In the genomic region with DNA sequence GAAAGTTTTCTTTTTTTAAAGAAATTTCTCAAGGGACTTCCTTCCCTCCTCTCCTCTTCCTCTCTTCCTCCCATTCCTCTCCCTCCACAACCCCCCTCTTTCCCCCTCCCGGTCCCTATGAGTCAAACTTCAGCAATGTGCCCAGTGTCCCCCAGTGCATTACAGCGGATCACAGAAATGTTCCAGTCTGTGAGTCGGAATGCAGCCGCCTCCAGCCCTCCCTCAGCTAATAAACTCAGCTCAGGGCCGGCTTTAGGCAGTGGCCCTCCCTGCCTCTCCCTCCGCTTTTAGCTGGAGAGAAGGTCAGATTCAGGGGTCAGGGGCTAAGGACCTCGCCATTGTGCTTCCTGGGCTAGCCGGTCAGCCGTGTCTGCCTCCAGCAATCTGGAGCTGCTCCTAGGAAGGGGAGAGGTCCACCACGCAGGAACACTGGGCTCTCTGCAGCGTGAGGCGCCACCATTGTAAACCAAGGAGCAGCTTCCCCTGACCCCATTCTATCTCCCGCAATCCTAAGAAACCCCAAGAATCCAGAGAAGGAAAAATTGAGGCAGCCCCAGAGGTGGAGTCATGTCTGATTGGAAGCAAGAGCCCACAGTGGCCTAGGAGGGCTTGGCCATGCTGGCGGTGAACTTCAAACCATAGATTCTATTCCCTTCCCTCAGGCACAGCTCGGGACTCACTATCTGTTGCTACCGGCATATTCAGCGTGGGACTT, we compare ENCODE assay signal across 8 cellular contexts. TPM values are rescaled to one million over a fixed set of nuclear protein-coding genes. Genes with fewer than 3 reads are reported as not detected.
DNase-seq lines count a peak whose midpoint lies in the region; ATAC-seq, FAIRE-seq and TF ChIP-seq lines count a peak whose summit lies in the region.

No MANE protein-coding gene starts in this region.

- POLR2A ChIA-PET in A549 (lab: Yijun Ruan, JAX) (interaction anchor here (0.5 to 3.5 kb wide), 8 partner anchors 8 to 362 kb away, joined by 3 to 28 read pairs (median 6); partner anchors contain the start of gene VDR), HCT116 (lab: Charles Lee) (interaction anchor here (1.2 to 1.8 kb wide), 3 partner anchors 8 to 15 kb away, joined by 9 to 16 read pairs (median 10); no protein-coding TSS in a partner anchor)
- POLR2A ChIA-PET in naive thymus-derived CD8-positive, alpha-beta T cell (lab: Charles Lee) = interaction anchor here (0.7 to 22.6 kb wide), 8 partner anchors 10 to 115 kb away, joined by 3 to 514 read pairs (median 6); partner anchors contain the start of gene RPAP3

- H3K4me1 Mint-ChIP-seq in naive thymus-derived CD8-positive, alpha-beta T cell = peaks cover 60 to 90% (median 82%) of the 10 kb centered on the region in 4 donors

- no peaks in the 10 kb centered on the region for H3K27me3 Mint-ChIP-seq in naive thymus-derived CD8-positive, alpha-beta T cell

- FAIRE-seq in A549 (lab: Jason Lieb, UNC) = no peak

- no peak for TF ChIP-seq EP300 in A549 (IDR thresholded peaks at IDR 0.05)

- RAD21 ChIA-PET in HCT116 (lab: Charles Lee; ENCODE audit: low non-redundant PET in 1 of 2, low total read pairs in 2 of 2, uncharacterized antibody in 2 of 2, unreplicated experiment in 2 of 2) = interaction anchor here (0.7 to 1.3 kb wide), 5 partner anchors 8 to 80 kb away, joined by 3 to 6 read pairs (median 4); no protein-coding TSS in a partner anchor

- CTCF ChIA-PET in A549 (lab: Yijun Ruan, JAX) = interaction anchor here (0.7 to 59.0 kb wide), 13 partner anchors 13 to 132 kb away, joined by 3 to 1532 read pairs (median 5); partner anchors contain the start of gene SLC48A1
- CTCF ChIA-PET in HCT116 (lab: Charles Lee) = interaction anchor here (1.2 kb wide), 2 partner anchors 8 to 17 kb away, joined by 4 to 5 read pairs; no protein-coding TSS in a partner anchor

- WGBS in A549 (ENCODE audit: missing lambda C conversion rate) = 24% methylated on average over 15 of the region's 17 CpGs

- peak overlapping the region; percentile 83 to 99 (median 96) for H3K27ac Mint-ChIP-seq in naive thymus-derived CD8-positive, alpha-beta T cell

- TF ChIP-seq CTCF in A549 (IDR thresholded peaks at IDR 0.05) (no peak), HCT116 (IDR thresholded peaks at IDR 0.05 in 2 of 3, conservative IDR thresholded peaks at IDR 0.05 in 1 of 3; ENCODE audit: borderline replicate concordance in 1 of 3, insufficient read depth in 1 of 3, low read depth in 2 of 3, low read length in 2 of 3) (no peak), VCaP (conservative IDR thresholded peaks at IDR 0.05) (no peak), fibroblast of lung (conservative IDR thresholded peaks at IDR 0.05 in 1 of 2, IDR thresholded peaks at IDR 0.05 in 1 of 2; ENCODE audit: low read depth in 1 of 2, low read length in 2 of 2) (no peak)

- intact Hi-C loops in HCT116 (cut with micrococcal nuclease) = no loop called here

- H3K4me2 ChIP-seq in A549 (peak overlapping the region; percentile 95), HCT116 (ENCODE audit: low read length) (peak overlapping the region; percentile 100), fibroblast of lung (ENCODE audit: extremely low read depth, insufficient read depth, low read length) (peak overlapping the region; percentile 100)

- H3K4me3 Mint-ChIP-seq in naive thymus-derived CD8-positive, alpha-beta T cell = peak overlapping the region; percentile 80 to 96 (median 90)

- TF ChIP-seq POLR2A in A549 (IDR thresholded peaks at IDR 0.05; ENCODE audit: low read length) (peak; percentile 70), HCT116 (IDR thresholded peaks at IDR 0.05; ENCODE audit: borderline replicate concordance, extremely low read depth, insufficient read depth, insufficient read length) (no peak)

- no peaks in the 10 kb centered on the region for H3K9me3 ChIP-seq in A549
- no peaks in the 10 kb centered on the region for H3K9me3 ChIP-seq in HCT116 (ENCODE audit: control insufficient read depth in 1 of 2, insufficient read depth in 1 of 2, low read depth in 1 of 2, low read length in 2 of 2)
- no peaks in the 10 kb centered on the region for H3K9me3 ChIP-seq in fibroblast of lung (ENCODE audit: control insufficient read depth, insufficient read depth, low read depth, low read length)

- no peaks in the 10 kb centered on the region for H3K9me2 ChIP-seq in HCT116 (ENCODE audit: insufficient read depth)

- peak in 1 of 2 experiments; percentile 10; a peak in 1 of 5 replicates for TF ChIP-seq RAD21 in A549 (conservative IDR thresholded peaks at IDR 0.05 in 1 of 2, IDR thresholded peaks at IDR 0.05 in 1 of 2)
- TF ChIP-seq RAD21 in HCT116 (IDR thresholded peaks at IDR 0.05; ENCODE audit: low read depth) = no peak

- peaks cover 69% of the 10 kb centered on the region for H3K4me1 ChIP-seq in A549
- H3K4me1 ChIP-seq in HCT116 (ENCODE audit: control insufficient read depth in 1 of 2, insufficient read depth in 2 of 2, low read length in 2 of 2) = peaks cover 44 to 71% of the 10 kb centered on the region in 2 experiments
- H3K4me1 ChIP-seq in fibroblast of lung (ENCODE audit: control insufficient read depth, extremely low read depth, insufficient read depth, low read length) = peaks cover 34% of the 10 kb centered on the region

- ATAC-seq in A549 = peak; percentile 64 to 81
- ATAC-seq in HCT116 = peak; percentile 67
- no peak for ATAC-seq in naive thymus-derived CD8-positive, alpha-beta T cell
- no peak for ATAC-seq in GM18498 (IDR thresholded peaks at IDR 0.05; ENCODE audit: unreplicated experiment)
- no peak for ATAC-seq in GM19452 (IDR thresholded peaks at IDR 0.05; ENCODE audit: unreplicated experiment)

- peaks cover 0 to 6% (median 1%) of the 10 kb centered on the region in 3 donors for H3K36me3 Mint-ChIP-seq in naive thymus-derived CD8-positive, alpha-beta T cell

- H4K20me1 ChIP-seq in HCT116 (ENCODE audit: insufficient read depth) (no peaks in the 10 kb centered on the region), fibroblast of lung (ENCODE audit: control insufficient read depth, extremely low read depth, insufficient read depth, low read length) (no peaks in the 10 kb centered on the region)

- H3K79me2 ChIP-seq in HCT116 (ENCODE audit: insufficient read depth, low read length) = peaks cover 40% of the 10 kb centered on the region
- peaks cover 42% of the 10 kb centered on the region for H3K79me2 ChIP-seq in fibroblast of lung (ENCODE audit: control insufficient read depth, insufficient read depth, low read length)

- H3K9ac ChIP-seq in HCT116 (ENCODE audit: low read length) (peak overlapping the region; percentile 97), fibroblast of lung (ENCODE audit: insufficient read depth, low read length) (peak overlapping the region; percentile 87)

- DNase-seq in A549 (ENCODE audit: low read depth in 1 of 2, low spot score in 1 of 2) (peak; percentile 91 to 98), HCT116 (ENCODE audit: low read depth, low spot score) (peak; percentile 62), fibroblast of lung (ENCODE audit: low read depth in 2 of 2) (peak; percentile 95 to 97), NCI-H774 (lab: John Stamatoyannopoulos, UW) (no peak)
- DNase-seq in naive thymus-derived CD8-positive, alpha-beta T cell = no peak

- H3K27me3 ChIP-seq in HCT116 (ENCODE audit: insufficient read depth, low read length) (no peaks in the 10 kb centered on the region), fibroblast of lung (ENCODE audit: control insufficient read depth, insufficient read depth, low read length) (no peaks in the 10 kb centered on the region)

- H3K27ac ChIP-seq in A549 (peak overlapping the region; percentile 96 to 100), HCT116 (ENCODE audit: low read depth, low read length) (peak overlapping the region; percentile 98), VCaP (peak overlapping the region; percentile 94), fibroblast of lung (ENCODE audit: insufficient read depth, low read length) (peak overlapping the region; percentile 88)

- H3K9me3 Mint-ChIP-seq in naive thymus-derived CD8-positive, alpha-beta T cell = no peaks in the 10 kb centered on the region

- H2AFZ ChIP-seq in HCT116 (ENCODE audit: low read depth, low read length, poor library complexity, severe bottlenecking) = no peak overlapping the region
- peak overlapping the region; percentile 29 for H2AFZ ChIP-seq in fibroblast of lung (ENCODE audit: low read length)

- H3K36me3 ChIP-seq in HCT116 (ENCODE audit: control insufficient read depth in 1 of 2, insufficient read depth in 2 of 2, low read length in 2 of 2) (no peaks in the 10 kb centered on the region), fibroblast of lung (ENCODE audit: control insufficient read depth, insufficient read depth, low read length) (peaks cover 3% of the 10 kb centered on the region)

- H3K4me3 ChIP-seq in A549 (peak overlapping the region; percentile 89), HCT116 (replicated peaks in 1 of 2; ENCODE audit: low read depth in 1 of 2, low read length in 2 of 2) (peak overlapping the region; percentile 70 to 86), fibroblast of lung (replicated peaks in 1 of 4; ENCODE audit: control extremely low read depth in 1 of 4, insufficient read depth in 1 of 4, low read depth in 3 of 4, low read length in 4 of 4) (peak overlapping the region; percentile 87 to 91 (median 90))

- BruUV-seq in HCT116 (replicated peaks; lab: Mats Ljungman, UMichigan) = TSS peak; percentile 93

RNA-seq across cellular contexts. Expression of gene HDAC7, which starts 1.1 kb away (rescaled TPM):
- 17.2 and 20.8 TPM in 2 replicates for polyA plus RNA-seq in A549 (2011; rRNA removed)
- polyA plus RNA-seq in A549 (2012; cell fraction: cytosol; rRNA removed) = 42.9 and 56.8 TPM in 2 replicates
- polyA plus RNA-seq in A549 (2012; cell fraction: nucleus; rRNA removed) = 170 and 171 TPM in 2 replicates
- polyA plus RNA-seq in A549 (2017; fragmentation: RNase III; extraction: RNeasy Plus Mini Kit Qiagen cat#74134 plus additional on column Dnase treatment) = 34.1 to 38.9 TPM (median 36.0 TPM) in 3 replicates
- 20.2 and 26.1 TPM in 2 replicates for polyA minus RNA-seq in A549 (2011; rRNA and poly(A)+ RNA removed)
- total RNA-seq in HCT116 (2021; ENCODE audit: unreplicated experiment) = 38.1 TPM
- polyA plus RNA-seq in HCT116 (2012) = 23.3 and 24.6 TPM in 2 replicates
- 23.6 and 28.1 TPM in 2 replicates for total RNA-seq in fibroblast of lung
- polyA plus RNA-seq in fibroblast of lung = 31.6 and 35.4 TPM in 2 replicates
- 47.2 and 50.5 TPM in 2 replicates for polyA plus RNA-seq in fibroblast of lung (2012)
- 94.8 and 140 TPM in 2 replicates for polyA minus RNA-seq in fibroblast of lung (ENCODE audit: low replicate concordance)
- 100 to 1,000 TPM; 160 to 165 TPM for total RNA-seq in naive thymus-derived CD8-positive, alpha-beta T cell
- 10 to 100 TPM; 10.2 to 30.5 (median 14.3) TPM for polyA plus RNA-seq in naive thymus-derived CD8-positive, alpha-beta T cell

RNA-seq across cellular contexts. Expression of gene SLC48A1, which starts 47.8 kb away (rescaled TPM):
- polyA plus RNA-seq in A549 (2011; rRNA removed) (25.1 and 27.3 TPM in 2 replicates), A549 (2017; fragmentation: RNase III; extraction: RNeasy Plus Mini Kit Qiagen cat#74134 plus additional on column Dnase treatment) (32.6 to 35.2 TPM (median 33.3 TPM) in 3 replicates), fibroblast of lung (8.9 and 9.0 TPM in 2 replicates)
- polyA plus RNA-seq in A549 (2012; cell fraction: cytosol; rRNA removed) = 27.5 and 39.0 TPM in 2 replicates
- 43.0 and 43.8 TPM in 2 replicates for polyA plus RNA-seq in A549 (2012; cell fraction: nucleus; rRNA removed)
- 37.7 and 42.9 TPM in 2 replicates for polyA minus RNA-seq in A549 (2011; rRNA and poly(A)+ RNA removed)
- total RNA-seq in HCT116 (2021; ENCODE audit: unreplicated experiment) (20.0 TPM), fibroblast of lung (12.8 and 18.7 TPM in 2 replicates)
- 12.2 and 15.7 TPM in 2 replicates for polyA plus RNA-seq in HCT116 (2012)
- 12.1 and 13.2 TPM in 2 replicates for polyA plus RNA-seq in fibroblast of lung (2012)
- 20.9 and 22.7 TPM in 2 replicates for polyA minus RNA-seq in fibroblast of lung (ENCODE audit: low replicate concordance)
- 10 to 100 TPM; 11.5 to 12.8 TPM for total RNA-seq in naive thymus-derived CD8-positive, alpha-beta T cell
- 10 to 100 TPM in 1 of 3 donors, 1 to 10 TPM in 2; 9.4 to 11.6 (median 9.7) TPM for polyA plus RNA-seq in naive thymus-derived CD8-positive, alpha-beta T cell

Comparison
In these comparisons a context has a peak if more than half of its experiments do, and no peak if none do; other contexts are left out.
1. ATAC-seq: peak in A549 (2 of 2) and HCT116 (single experiment); none in naive thymus-derived CD8-positive, alpha-beta T cell (0 of 2), GM18498 (single experiment) and GM19452 (single experiment).
2. DNase-seq: peak in A549 (2 of 2), HCT116 (single experiment) and fibroblast of lung (2 of 2); none in naive thymus-derived CD8-positive, alpha-beta T cell (0 of 10) and NCI-H774 (single experiment).
3. Of the 6 proteins assayed by ChIP-seq in both A549 and HCT116: peak only in A549: MAX and POLR2A; only in HCT116: none; in both: none; in neither: 3; mixed calls (peak in some experiments, not most) for 1.
4. Peak in every context shown above with its lines, with median percentiles within 50 percentile points of each other: H3K27ac ChIP-seq, H3K4me2 ChIP-seq and H3K4me3 ChIP-seq.